19 cellular contexts compared by ENCODE assay signal in the genomic region with DNA sequence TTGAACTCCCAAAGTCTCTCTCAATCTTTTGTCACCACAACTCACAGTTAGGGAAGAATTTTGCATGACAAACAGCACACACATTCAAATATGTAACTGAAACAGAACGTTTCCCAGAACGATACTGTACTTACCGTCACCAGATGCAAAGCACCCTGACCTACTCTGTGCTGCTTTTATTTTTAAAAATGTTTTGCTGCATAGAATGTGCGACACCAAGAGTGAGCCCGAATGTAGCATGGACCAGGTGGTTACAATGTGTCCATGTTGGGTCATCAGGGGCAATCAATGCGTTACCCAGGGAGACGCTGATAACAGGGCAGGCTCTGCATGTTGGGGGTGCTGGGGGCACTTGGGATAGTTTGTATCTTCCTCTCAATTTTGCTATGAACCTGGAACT. TPM values are rescaled to one million over a fixed set of nuclear protein-coding genes. Genes with fewer than 3 reads are reported as not detected.
DNase-seq lines count a peak whose midpoint lies in the region; ATAC-seq, FAIRE-seq and TF ChIP-seq lines count a peak whose summit lies in the region.
"Had no signal": no experiment of that assay in that cellular context is flagged by ENCODE, and none has a peak within 500 bp of the region (broad histone marks: within the 10 kb centered on the region; RNA-seq: fewer than 3 reads in every experiment).

No MANE protein-coding gene starts in this region.

- H3K27ac ChIP-seq in OCI-LY7 (ENCODE audit: low read depth, low read length, poor library complexity, severe bottlenecking): no peak overlapping the region
- no peak overlapping the region for H3K27ac ChIP-seq in CD8-positive, alpha-beta memory T cell (ENCODE audit: low read depth, low read length)
- no peak overlapping the region for H3K27ac ChIP-seq in smooth muscle cell (ENCODE audit: low read depth)
- H3K27ac ChIP-seq: upper lobe of right lung had no signal

- H3K4me2 ChIP-seq in OCI-LY7 (ENCODE audit: low read length) (peak overlapping the region; percentile 54), smooth muscle cell (no peak overlapping the region)

- H3K4me1 ChIP-seq in OCI-LY7 (ENCODE audit: insufficient read depth, low read length, poor library complexity, severe bottlenecking): peaks cover 29% of the 10 kb centered on the region
- H3K4me1 ChIP-seq in CD8-positive, alpha-beta memory T cell (ENCODE audit: insufficient read depth, low read length): no peaks in the 10 kb centered on the region
- no peaks in the 10 kb centered on the region for H3K4me1 ChIP-seq in smooth muscle cell (ENCODE audit: low read depth)

- H3K9me3 Mint-ChIP-seq in CD8-positive, alpha-beta memory T cell: no peaks in the 10 kb centered on the region
- H3K9me3 Mint-ChIP-seq: CD4-positive, alpha-beta T cell; naive B cell had no signal

- DNase-seq in GM12891 (ENCODE audit: insufficient read length, low spot score) (no peak), OCI-LY7 (ENCODE audit: low spot score) (peak; percentile 22), smooth muscle cell (lab: John Stamatoyannopoulos, UW; ENCODE audit: unreplicated experiment) (no peak), NCI-H2081 treated with DMSO at 0.1 percent for 48 hours (lab: John Stamatoyannopoulos, UW) (no peak)
- DNase-seq in CD8-positive, alpha-beta memory T cell: no peak
- DNase-seq in stimulated activated CD4-positive, alpha-beta T cell treated with anti-CD3 and anti-CD28 coated beads, Interleukin-4, amount 100 ng/mL, for 24 hours: no peak
- DNase-seq: activated gamma-delta T cell; anterior cingulate cortex; CD4-positive, alpha-beta T cell; DMS79 treated with DMSO at 0.1 percent for 48 hours; foreskin fibroblast; naive B cell; NCI-H187; NCI-H69; stimulated activated naive CD4-positive, alpha-beta T cell treated with Interleukin-2 at 50 U/mL for 16 hours; upper lobe of right lung had no signal

- H3K27ac Mint-ChIP-seq in CD8-positive, alpha-beta memory T cell: no peak overlapping the region
- H3K27ac Mint-ChIP-seq: CD4-positive, alpha-beta T cell had no signal

- no peaks in the 10 kb centered on the region for H3K27me3 ChIP-seq in CD8-positive, alpha-beta memory T cell (ENCODE audit: insufficient read depth, low read length, poor library complexity, severe bottlenecking)
- H3K27me3 ChIP-seq in smooth muscle cell (ENCODE audit: low read depth): no peaks in the 10 kb centered on the region
- H3K27me3 ChIP-seq: upper lobe of right lung had no signal

- no TSS peak for BruUV-seq in OCI-LY7 (replicated peaks; lab: Mats Ljungman, UMichigan)

- TF ChIP-seq POLR2A in GM12891 (IDR thresholded peaks at IDR 0.05; ENCODE audit: low read depth, low read length): no peak

- no peak overlapping the region for H3K4me3 Mint-ChIP-seq in CD8-positive, alpha-beta memory T cell
- H3K4me3 Mint-ChIP-seq: CD4-positive, alpha-beta T cell had no signal

- H3K9ac ChIP-seq in smooth muscle cell (ENCODE audit: low read depth): no peak overlapping the region

- no peaks in the 10 kb centered on the region for H3K4me1 Mint-ChIP-seq in CD8-positive, alpha-beta memory T cell
- H3K4me1 Mint-ChIP-seq: naive B cell had no signal

- TF ChIP-seq CTCF in OCI-LY7 (conservative IDR thresholded peaks at IDR 0.05; ENCODE audit: low read length) (no peak), smooth muscle cell (IDR thresholded peaks at IDR 0.05; ENCODE audit: borderline replicate concordance, insufficient read depth, poor library complexity, severe bottlenecking) (no peak)

- H3K36me3 Mint-ChIP-seq in CD8-positive, alpha-beta memory T cell: no peaks in the 10 kb centered on the region
- H3K36me3 Mint-ChIP-seq: naive B cell had no signal

- H2AFZ ChIP-seq in OCI-LY7 (ENCODE audit: low read length) (peak overlapping the region; percentile 90), smooth muscle cell (ENCODE audit: low read depth) (no peak overlapping the region)

- peak; percentile 87 for FAIRE-seq in GM12891 (lab: Jason Lieb, UNC)
- FAIRE-seq: H54 had no signal

- peak overlapping the region; percentile 13 for H3K4me3 ChIP-seq in OCI-LY7 (ENCODE audit: low read depth, low read length, poor library complexity, severe bottlenecking)
- H3K4me3 ChIP-seq in CD8-positive, alpha-beta memory T cell (ENCODE audit: low read length): no peak overlapping the region
- no peak overlapping the region for H3K4me3 ChIP-seq in smooth muscle cell
- H3K4me3 ChIP-seq: upper lobe of right lung had no signal

- no peaks in the 10 kb centered on the region for H4K20me1 ChIP-seq in OCI-LY7 (ENCODE audit: insufficient read depth, low read length)
- H4K20me1 ChIP-seq in smooth muscle cell (ENCODE audit: low read depth): no peaks in the 10 kb centered on the region

- H3K9me2 ChIP-seq in OCI-LY7 (ENCODE audit: insufficient read depth, low read length): no peaks in the 10 kb centered on the region

- no peaks in the 10 kb centered on the region for H3K9me3 ChIP-seq in OCI-LY7 (ENCODE audit: low read length)
- no peaks in the 10 kb centered on the region for H3K9me3 ChIP-seq in CD8-positive, alpha-beta memory T cell (ENCODE audit: low read length)
- H3K9me3 ChIP-seq in smooth muscle cell (replicated peaks; ENCODE audit: low read depth): no peaks in the 10 kb centered on the region
- H3K9me3 ChIP-seq: upper lobe of right lung had no signal

- H3K36me3 ChIP-seq in OCI-LY7 (ENCODE audit: insufficient read depth, low read length) (no peaks in the 10 kb centered on the region), smooth muscle cell (ENCODE audit: low read depth) (no peaks in the 10 kb centered on the region)
- H3K36me3 ChIP-seq in CD8-positive, alpha-beta memory T cell (ENCODE audit: insufficient read depth, low read length): no peaks in the 10 kb centered on the region
- H3K36me3 ChIP-seq: upper lobe of right lung had no signal

- intact Hi-C loops in OCI-LY7 (cut with micrococcal nuclease; ENCODE audit: unreplicated experiment): no loop called here

- POLR2A ChIA-PET in OCI-LY7 (lab: Charles Lee): no interaction called here
- POLR2A ChIA-PET in CD8-positive, alpha-beta memory T cell (lab: Charles Lee): no interaction called here

- H3K79me2 ChIP-seq in OCI-LY7 (ENCODE audit: insufficient read depth, low read depth, low read length) (no peaks in the 10 kb centered on the region), smooth muscle cell (ENCODE audit: low read depth) (no peaks in the 10 kb centered on the region)

- 91% methylated on average over 7 of the region's 7 CpGs for WGBS in smooth muscle cell (ENCODE audit: low lambda C conversion rate)

- H3F3A ChIP-seq in smooth muscle cell (ENCODE audit: low read depth): no peaks in the 10 kb centered on the region

- CTCF ChIA-PET in OCI-LY7 (lab: Charles Lee; ENCODE audit: unreplicated experiment): no interaction called here
- CTCF ChIA-PET in CD8-positive, alpha-beta memory T cell (lab: Charles Lee): no interaction called here

- H3K27me3 Mint-ChIP-seq in CD8-positive, alpha-beta memory T cell: peaks cover 12 to 58% of the 10 kb centered on the region in 2 donors

- ATAC-seq in GM21528 (IDR thresholded peaks at IDR 0.05; ENCODE audit: low FRiP score, unreplicated experiment) (peak; percentile 71), HG03025 (IDR thresholded peaks at IDR 0.05; ENCODE audit: low FRiP score, unreplicated experiment) (peak; percentile 60)
- ATAC-seq: upper lobe of right lung had no signal

TF ChIP-seq in GM12891, 5 proteins besides CTCF, POLR2A, EP300 and RAD21:
- TF ChIP-seq POU2F2 (IDR thresholded peaks at IDR 0.05; ENCODE audit: low read depth, low read length) (0 out of 2 replicates have a peak, but pooled peaks have one; percentile 41), POLR2AphosphoS5 (IDR thresholded peaks at IDR 0.05; ENCODE audit: low read depth, low read length) (no peak), TAF1 (IDR thresholded peaks at IDR 0.05; ENCODE audit: low read depth, low read length) (no peak), PAX5 (IDR thresholded peaks at IDR 0.05; ENCODE audit: insufficient read depth, low read length, severe bottlenecking) (no peak)

RNA-seq across cellular contexts. Expression of a gene that starts 14.6 kb away (rescaled TPM):
- polyA plus RNA-seq in GM12891 (2012; ENCODE audit: low read depth, missing spikeins): 139 TPM
- 171 and 237 TPM in 2 replicates for total RNA-seq in OCI-LY7 (2014; rRNA removed; shearing (Covaris generic))
- total RNA-seq in OCI-LY7 (2022) (274 and 292 TPM in 2 replicates), smooth muscle cell (233 and 278 TPM in 2 replicates)
- total RNA-seq in CD8-positive, alpha-beta memory T cell: 100 to 1,000 TPM; 394 to 409 TPM
- 312 TPM for polyA plus RNA-seq in CD8-positive, alpha-beta memory T cell
- polyA plus RNA-seq in smooth muscle cell: 290 and 357 TPM in 2 replicates
